In the genomic region with DNA sequence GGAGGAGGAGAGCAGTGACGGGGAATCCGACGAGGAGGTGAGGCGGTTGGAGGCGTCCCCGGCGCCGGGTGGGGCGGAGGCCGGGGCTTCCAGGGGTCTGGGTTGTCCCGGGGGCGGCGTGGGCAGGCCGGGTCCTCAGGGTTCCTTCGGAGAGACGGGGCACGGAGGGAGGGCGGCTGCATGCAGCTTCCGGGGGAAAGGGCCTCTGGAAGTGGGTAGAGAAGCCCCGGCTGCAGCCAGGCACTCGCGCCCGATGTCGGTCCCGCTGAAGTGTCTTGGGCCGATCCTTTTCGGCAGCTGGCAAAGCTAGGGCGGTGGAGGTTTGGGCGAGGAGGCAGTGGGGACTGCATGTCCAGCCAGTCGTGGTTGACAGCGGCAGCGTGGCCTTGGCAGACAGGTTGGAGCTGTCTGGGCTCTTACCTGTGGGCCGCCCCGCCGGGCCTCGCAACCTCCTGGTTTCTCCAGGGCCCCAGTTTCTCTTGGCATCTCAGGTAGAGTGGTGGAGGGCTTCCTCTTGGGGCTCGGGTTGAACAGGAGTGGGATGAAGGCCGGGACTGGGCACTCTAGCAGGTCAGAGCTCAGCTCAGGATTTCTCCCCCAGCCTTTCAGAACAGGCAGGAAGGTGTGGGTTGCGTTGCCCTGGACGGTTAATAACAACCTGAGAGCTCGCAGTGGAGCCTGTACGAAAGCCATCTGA, we compare ENCODE assay signal across 1 cellular context.
TF ChIP-seq lines count a peak whose summit lies in the region.

No MANE protein-coding gene starts in this region.

TF ChIP-seq in HEK293, 187 proteins besides CTCF, POLR2A, EP300 and RAD21 (continued from another document):
- TF ChIP-seq, protein P1, sequence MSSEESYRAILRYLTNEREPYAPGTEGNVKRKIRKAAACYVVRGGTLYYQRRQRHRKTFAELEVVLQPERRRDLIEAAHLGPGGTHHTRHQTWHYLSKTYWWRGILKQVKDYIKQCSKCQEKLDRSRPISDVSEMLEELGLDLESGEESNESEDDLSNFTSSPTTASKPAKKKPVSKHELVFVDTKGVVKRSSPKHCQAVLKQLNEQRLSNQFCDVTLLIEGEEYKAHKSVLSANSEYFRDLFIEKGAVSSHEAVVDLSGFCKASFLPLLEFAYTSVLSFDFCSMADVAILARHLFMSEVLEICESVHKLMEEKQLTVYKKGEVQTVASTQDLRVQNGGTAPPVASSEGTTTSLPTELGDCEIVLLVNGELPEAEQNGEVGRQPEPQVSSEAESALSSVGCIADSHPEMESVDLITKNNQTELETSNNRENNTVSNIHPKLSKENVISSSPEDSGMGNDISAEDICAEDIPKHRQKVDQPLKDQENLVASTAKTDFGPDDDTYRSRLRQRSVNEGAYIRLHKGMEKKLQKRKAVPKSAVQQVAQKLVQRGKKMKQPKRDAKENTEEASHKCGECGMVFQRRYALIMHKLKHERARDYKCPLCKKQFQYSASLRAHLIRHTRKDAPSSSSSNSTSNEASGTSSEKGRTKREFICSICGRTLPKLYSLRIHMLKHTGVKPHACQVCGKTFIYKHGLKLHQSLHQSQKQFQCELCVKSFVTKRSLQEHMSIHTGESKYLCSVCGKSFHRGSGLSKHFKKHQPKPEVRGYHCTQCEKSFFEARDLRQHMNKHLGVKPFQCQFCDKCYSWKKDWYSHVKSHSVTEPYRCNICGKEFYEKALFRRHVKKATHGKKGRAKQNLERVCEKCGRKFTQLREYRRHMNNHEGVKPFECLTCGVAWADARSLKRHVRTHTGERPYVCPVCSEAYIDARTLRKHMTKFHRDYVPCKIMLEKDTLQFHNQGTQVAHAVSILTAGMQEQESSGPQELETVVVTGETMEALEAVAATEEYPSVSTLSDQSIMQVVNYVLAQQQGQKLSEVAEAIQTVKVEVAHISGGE (tag by site-specific recombination; conservative IDR thresholded peaks at IDR 0.05; ENCODE audit: low read depth) = 0 out of 2 replicates have a peak, but pooled peaks have one; percentile 35
- peak; percentile 78 for TF ChIP-seq ZFP37 (tag by site-specific recombination; IDR thresholded peaks at IDR 0.05)
- TF ChIP-seq SP2 (tag by site-specific recombination; IDR thresholded peaks at IDR 0.05) = peak; percentile 80
- no peak for TF ChIP-seq ZFP3 (tag by site-specific recombination; IDR thresholded peaks at IDR 0.05; ENCODE audit: low read depth)
- no peak for TF ChIP-seq ZNF404 (tag by site-specific recombination; IDR thresholded peaks at IDR 0.05)
- peak; percentile 61; the same call in 1 of the 2 replicates for TF ChIP-seq ZBTB7A (tag by site-specific recombination; IDR thresholded peaks at IDR 0.05; ENCODE audit: low read depth)
- 0 out of 2 replicates have a peak, but pooled peaks have one; percentile 23 for TF ChIP-seq ZNF239 (tag by site-specific recombination; IDR thresholded peaks at IDR 0.05)
- TF ChIP-seq ZNF521 (tag by site-specific recombination; IDR thresholded peaks at IDR 0.05) = no peak
- TF ChIP-seq BCL11A (tag by site-specific recombination; IDR thresholded peaks at IDR 0.05; ENCODE audit: low read depth) = no peak
- TF ChIP-seq EGR2 (tag by site-specific recombination; IDR thresholded peaks at IDR 0.05; ENCODE audit: low read depth) = peak; percentile 93
- TF ChIP-seq SCRT2 (tag by site-specific recombination; IDR thresholded peaks at IDR 0.05) = no peak
- TF ChIP-seq SP3 (tag by site-specific recombination; IDR thresholded peaks at IDR 0.05) = peak; percentile 29
- TF ChIP-seq ZNF324 (tag by site-specific recombination; IDR thresholded peaks at IDR 0.05) = no peak
- TF ChIP-seq, protein P2, sequence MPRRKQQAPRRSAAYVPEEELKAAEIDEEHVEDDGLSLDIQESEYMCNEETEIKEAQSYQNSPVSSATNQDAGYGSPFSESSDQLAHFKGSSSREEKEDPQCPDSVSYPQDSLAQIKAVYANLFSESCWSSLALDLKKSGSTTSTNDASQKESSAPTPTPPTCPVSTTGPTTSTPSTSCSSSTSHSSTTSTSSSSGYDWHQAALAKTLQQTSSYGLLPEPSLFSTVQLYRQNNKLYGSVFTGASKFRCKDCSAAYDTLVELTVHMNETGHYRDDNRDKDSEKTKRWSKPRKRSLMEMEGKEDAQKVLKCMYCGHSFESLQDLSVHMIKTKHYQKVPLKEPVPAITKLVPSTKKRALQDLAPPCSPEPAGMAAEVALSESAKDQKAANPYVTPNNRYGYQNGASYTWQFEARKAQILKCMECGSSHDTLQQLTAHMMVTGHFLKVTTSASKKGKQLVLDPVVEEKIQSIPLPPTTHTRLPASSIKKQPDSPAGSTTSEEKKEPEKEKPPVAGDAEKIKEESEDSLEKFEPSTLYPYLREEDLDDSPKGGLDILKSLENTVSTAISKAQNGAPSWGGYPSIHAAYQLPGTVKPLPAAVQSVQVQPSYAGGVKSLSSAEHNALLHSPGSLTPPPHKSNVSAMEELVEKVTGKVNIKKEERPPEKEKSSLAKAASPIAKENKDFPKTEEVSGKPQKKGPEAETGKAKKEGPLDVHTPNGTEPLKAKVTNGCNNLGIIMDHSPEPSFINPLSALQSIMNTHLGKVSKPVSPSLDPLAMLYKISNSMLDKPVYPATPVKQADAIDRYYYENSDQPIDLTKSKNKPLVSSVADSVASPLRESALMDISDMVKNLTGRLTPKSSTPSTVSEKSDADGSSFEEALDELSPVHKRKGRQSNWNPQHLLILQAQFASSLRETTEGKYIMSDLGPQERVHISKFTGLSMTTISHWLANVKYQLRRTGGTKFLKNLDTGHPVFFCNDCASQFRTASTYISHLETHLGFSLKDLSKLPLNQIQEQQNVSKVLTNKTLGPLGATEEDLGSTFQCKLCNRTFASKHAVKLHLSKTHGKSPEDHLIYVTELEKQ (tag by site-specific recombination; IDR thresholded peaks at IDR 0.05; ENCODE audit: borderline replicate concordance) = no peak
- TF ChIP-seq ZNF146 (tag by site-specific recombination; IDR thresholded peaks at IDR 0.05) = 0 out of 2 replicates have a peak, but pooled peaks have one; percentile 25
- peak; percentile 99 for TF ChIP-seq ZNF335 (tag by site-specific recombination; conservative IDR thresholded peaks at IDR 0.05)
